ENCODE assay signal across 1 cellular context in the genomic region with DNA sequence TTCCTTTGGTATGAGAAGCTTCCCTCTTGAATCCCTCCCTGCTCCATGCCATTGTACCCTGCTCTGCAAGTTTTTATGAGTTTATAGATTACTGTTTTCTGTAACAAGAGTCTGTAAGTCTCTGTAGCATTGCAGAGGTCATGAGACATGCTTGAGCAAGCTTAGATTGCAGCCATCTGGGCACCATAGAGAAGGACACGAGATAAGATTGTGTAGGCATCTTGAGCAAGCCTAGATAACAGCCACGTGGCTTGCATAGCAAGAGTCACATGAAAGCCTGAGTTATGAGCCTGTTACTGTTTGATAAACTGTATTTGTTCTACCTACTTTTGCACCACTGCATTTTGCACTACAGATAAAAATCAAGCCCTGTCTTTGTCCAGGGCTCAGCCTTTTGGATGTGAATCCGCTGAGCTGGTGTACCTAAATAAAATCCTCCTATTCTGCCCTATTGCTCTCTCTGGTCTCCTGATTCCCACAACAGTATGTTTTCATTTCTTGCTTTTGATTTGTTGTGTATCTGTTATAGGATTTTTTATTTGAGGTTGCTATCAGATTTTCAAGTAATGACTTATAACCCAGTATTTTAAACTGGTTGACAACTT.
TF ChIP-seq lines count a peak whose summit lies in the region.

No MANE protein-coding gene starts in this region.

TF ChIP-seq in GM23338, 12 proteins besides CTCF, POLR2A, EP300 and RAD21 (continued from another document):
- TF ChIP-seq, protein P1, sequence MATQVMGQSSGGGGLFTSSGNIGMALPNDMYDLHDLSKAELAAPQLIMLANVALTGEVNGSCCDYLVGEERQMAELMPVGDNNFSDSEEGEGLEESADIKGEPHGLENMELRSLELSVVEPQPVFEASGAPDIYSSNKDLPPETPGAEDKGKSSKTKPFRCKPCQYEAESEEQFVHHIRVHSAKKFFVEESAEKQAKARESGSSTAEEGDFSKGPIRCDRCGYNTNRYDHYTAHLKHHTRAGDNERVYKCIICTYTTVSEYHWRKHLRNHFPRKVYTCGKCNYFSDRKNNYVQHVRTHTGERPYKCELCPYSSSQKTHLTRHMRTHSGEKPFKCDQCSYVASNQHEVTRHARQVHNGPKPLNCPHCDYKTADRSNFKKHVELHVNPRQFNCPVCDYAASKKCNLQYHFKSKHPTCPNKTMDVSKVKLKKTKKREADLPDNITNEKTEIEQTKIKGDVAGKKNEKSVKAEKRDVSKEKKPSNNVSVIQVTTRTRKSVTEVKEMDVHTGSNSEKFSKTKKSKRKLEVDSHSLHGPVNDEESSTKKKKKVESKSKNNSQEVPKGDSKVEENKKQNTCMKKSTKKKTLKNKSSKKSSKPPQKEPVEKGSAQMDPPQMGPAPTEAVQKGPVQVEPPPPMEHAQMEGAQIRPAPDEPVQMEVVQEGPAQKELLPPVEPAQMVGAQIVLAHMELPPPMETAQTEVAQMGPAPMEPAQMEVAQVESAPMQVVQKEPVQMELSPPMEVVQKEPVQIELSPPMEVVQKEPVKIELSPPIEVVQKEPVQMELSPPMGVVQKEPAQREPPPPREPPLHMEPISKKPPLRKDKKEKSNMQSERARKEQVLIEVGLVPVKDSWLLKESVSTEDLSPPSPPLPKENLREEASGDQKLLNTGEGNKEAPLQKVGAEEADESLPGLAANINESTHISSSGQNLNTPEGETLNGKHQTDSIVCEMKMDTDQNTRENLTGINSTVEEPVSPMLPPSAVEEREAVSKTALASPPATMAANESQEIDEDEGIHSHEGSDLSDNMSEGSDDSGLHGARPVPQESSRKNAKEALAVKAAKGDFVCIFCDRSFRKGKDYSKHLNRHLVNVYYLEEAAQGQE (IDR thresholded peaks at IDR 0.05; ENCODE audit: unreplicated experiment): no peak
- no peak for TF ChIP-seq STAT1 (IDR thresholded peaks at IDR 0.05; ENCODE audit: unreplicated experiment)
- no peak for TF ChIP-seq ZNF114 (CRISPR knock-in tag; IDR thresholded peaks at IDR 0.05)
- TF ChIP-seq NANOG (IDR thresholded peaks at IDR 0.05; ENCODE audit: borderline replicate concordance): no peak
- TF ChIP-seq, protein P2, sequence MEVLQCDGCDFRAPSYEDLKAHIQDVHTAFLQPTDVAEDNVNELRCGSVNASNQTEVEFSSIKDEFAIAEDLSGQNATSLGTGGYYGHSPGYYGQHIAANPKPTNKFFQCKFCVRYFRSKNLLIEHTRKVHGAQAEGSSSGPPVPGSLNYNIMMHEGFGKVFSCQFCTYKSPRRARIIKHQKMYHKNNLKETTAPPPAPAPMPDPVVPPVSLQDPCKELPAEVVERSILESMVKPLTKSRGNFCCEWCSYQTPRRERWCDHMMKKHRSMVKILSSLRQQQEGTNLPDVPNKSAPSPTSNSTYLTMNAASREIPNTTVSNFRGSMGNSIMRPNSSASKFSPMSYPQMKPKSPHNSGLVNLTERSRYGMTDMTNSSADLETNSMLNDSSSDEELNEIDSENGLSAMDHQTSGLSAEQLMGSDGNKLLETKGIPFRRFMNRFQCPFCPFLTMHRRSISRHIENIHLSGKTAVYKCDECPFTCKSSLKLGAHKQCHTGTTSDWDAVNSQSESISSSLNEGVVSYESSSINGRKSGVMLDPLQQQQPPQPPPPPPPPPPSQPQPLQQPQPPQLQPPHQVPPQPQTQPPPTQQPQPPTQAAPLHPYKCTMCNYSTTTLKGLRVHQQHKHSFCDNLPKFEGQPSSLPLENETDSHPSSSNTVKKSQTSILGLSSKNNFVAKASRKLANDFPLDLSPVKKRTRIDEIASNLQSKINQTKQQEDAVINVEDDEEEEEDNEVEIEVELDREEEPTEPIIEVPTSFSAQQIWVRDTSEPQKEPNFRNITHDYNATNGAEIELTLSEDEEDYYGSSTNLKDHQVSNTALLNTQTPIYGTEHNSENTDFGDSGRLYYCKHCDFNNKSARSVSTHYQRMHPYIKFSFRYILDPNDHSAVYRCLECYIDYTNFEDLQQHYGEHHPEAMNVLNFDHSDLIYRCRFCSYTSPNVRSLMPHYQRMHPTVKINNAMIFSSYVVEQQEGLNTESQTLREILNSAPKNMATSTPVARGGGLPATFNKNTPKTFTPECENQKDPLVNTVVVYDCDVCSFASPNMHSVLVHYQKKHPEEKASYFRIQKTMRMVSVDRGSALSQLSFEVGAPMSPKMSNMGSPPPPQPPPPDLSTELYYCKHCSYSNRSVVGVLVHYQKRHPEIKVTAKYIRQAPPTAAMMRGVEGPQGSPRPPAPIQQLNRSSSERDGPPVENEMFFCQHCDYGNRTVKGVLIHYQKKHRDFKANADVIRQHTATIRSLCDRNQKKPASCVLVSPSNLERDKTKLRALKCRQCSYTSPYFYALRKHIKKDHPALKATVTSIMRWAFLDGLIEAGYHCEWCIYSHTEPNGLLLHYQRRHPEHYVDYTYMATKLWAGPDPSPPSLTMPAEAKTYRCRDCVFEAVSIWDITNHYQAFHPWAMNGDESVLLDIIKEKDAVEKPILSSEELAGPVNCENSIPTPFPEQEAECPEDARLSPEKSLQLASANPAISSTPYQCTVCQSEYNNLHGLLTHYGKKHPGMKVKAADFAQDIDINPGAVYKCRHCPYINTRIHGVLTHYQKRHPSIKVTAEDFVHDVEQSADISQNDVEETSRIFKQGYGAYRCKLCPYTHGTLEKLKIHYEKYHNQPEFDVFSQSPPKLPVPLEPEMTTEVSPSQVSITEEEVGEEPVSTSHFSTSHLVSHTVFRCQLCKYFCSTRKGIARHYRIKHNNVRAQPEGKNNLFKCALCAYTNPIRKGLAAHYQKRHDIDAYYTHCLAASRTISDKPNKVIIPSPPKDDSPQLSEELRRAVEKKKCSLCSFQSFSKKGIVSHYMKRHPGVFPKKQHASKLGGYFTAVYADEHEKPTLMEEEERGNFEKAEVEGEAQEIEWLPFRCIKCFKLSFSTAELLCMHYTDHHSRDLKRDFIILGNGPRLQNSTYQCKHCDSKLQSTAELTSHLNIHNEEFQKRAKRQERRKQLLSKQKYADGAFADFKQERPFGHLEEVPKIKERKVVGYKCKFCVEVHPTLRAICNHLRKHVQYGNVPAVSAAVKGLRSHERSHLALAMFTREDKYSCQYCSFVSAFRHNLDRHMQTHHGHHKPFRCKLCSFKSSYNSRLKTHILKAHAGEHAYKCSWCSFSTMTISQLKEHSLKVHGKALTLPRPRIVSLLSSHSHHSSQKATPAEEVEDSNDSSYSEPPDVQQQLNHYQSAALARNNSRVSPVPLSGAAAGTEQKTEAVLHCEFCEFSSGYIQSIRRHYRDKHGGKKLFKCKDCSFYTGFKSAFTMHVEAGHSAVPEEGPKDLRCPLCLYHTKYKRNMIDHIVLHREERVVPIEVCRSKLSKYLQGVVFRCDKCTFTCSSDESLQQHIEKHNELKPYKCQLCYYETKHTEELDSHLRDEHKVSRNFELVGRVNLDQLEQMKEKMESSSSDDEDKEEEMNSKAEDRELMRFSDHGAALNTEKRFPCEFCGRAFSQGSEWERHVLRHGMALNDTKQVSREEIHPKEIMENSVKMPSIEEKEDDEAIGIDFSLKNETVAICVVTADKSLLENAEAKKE (CRISPR knock-in tag; IDR thresholded peaks at IDR 0.05): no peak
- no peak for TF ChIP-seq EZH2phosphoT487 (IDR thresholded peaks at IDR 0.05; ENCODE audit: unreplicated experiment)
- TF ChIP-seq JUNB (IDR thresholded peaks at IDR 0.05; ENCODE audit: unreplicated experiment): no peak
- TF ChIP-seq, protein P3, sequence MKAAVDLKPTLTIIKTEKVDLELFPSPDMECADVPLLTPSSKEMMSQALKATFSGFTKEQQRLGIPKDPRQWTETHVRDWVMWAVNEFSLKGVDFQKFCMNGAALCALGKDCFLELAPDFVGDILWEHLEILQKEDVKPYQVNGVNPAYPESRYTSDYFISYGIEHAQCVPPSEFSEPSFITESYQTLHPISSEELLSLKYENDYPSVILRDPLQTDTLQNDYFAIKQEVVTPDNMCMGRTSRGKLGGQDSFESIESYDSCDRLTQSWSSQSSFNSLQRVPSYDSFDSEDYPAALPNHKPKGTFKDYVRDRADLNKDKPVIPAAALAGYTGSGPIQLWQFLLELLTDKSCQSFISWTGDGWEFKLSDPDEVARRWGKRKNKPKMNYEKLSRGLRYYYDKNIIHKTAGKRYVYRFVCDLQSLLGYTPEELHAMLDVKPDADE (IDR thresholded peaks at IDR 0.05): no peak
- TF ChIP-seq EZH2 (IDR thresholded peaks at IDR 0.05; ENCODE audit: low read depth, unreplicated experiment): no peak
- no peak for TF ChIP-seq POLR2AphosphoS5 (IDR thresholded peaks at IDR 0.05; ENCODE audit: low read depth)
- no peak for TF ChIP-seq ZNF331 (CRISPR knock-in tag; IDR thresholded peaks at IDR 0.05; ENCODE audit: low read depth)
